25 cellular contexts compared by ENCODE assay signal in the genomic region with DNA sequence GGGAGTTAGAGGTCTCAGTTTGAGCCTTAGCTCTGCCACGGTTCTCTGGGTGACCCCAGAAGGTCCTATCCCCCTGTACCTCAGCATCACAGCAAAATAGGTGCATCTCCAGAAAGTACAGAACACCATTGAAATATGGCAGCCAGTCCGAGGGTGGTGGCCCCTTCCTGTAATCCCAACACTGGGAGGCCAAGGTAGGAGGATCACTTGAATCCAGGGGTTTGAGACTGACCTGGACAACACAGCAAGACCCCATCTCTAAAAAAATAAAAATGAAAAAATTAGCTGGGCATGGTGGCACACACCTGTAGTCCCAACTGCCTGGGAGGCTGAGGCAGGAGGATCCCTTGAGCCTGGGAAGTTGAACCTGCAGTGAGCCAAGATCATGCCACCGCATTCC. TPM values are rescaled to one million over a fixed set of nuclear protein-coding genes. Genes with fewer than 3 reads are reported as not detected.
"Had no signal": no experiment of that assay in that cellular context is flagged by ENCODE, and none has a peak within 500 bp of the region (broad histone marks: within the 10 kb centered on the region; RNA-seq: fewer than 3 reads in every experiment).

No MANE protein-coding gene starts in this region.

- H3K4me1 Mint-ChIP-seq: endodermal cell had no signal

- H3K79me2 ChIP-seq: parathyroid adenoma had no signal

- H3K27ac Mint-ChIP-seq: dendritic cell treated with granulocyte-macrophage colony-stimulating factor and Interleukin-4, amounts not matched to agents 40 ng/mL and 50 ng/mL, for 4 days; endodermal cell; natural killer cell; type B pancreatic cell had no signal

- H2AFZ ChIP-seq: parathyroid adenoma had no signal

- H3K9me3 ChIP-seq: colonic mucosa, gastrocnemius medialis, lower lobe of right lung, neutrophil, prostate gland, right atrium auricular region, sigmoid colon, testis, tibial artery had no signal

- H3K36me3 ChIP-seq: colonic mucosa, gastrocnemius medialis, lower lobe of right lung, neutrophil, prostate gland, right atrium auricular region, sigmoid colon, tibial artery had no signal

- DNase-seq: colonic mucosa; effector CD8-positive, alpha-beta T cell; foreskin fibroblast; gastrocnemius medialis; left ventricle myocardium superior; lower lobe of right lung; natural killer cell; sigmoid colon; stimulated activated CD4-positive, alpha-beta T cell treated with anti-CD3 and anti-CD28 coated beads, Interleukin-2, amount 100 ng/mL, for 24 hours; stimulated activated CD4-positive, alpha-beta T cell treated with anti-CD3 and anti-CD28 coated beads, Interleukin-4, amount 100 ng/mL, for 24 hours; stimulated activated naive CD8-positive, alpha-beta T cell treated with anti-CD3 and anti-CD28 coated beads, Interleukin-15, Interleukin-2, amounts not matched to agents 100 U/mL and 50 U/mL, for 24 hours; testis; tibial artery had no signal

- H3K9me3 Mint-ChIP-seq: dendritic cell treated with granulocyte-macrophage colony-stimulating factor and Interleukin-4, amounts not matched to agents 40 ng/mL and 50 ng/mL, for 4 days; endodermal cell; natural killer cell; stimulated activated memory B cell treated with anti-CD40 and anti-IgM and Interleukin-4, amounts not matched to agents 10 μg/mL and 1 μg/mL and 100 μg/mL, for 72 hours; type B pancreatic cell had no signal

- H3K4me3 Mint-ChIP-seq: dendritic cell treated with granulocyte-macrophage colony-stimulating factor and Interleukin-4, amounts not matched to agents 40 ng/mL and 50 ng/mL, for 4 days; endodermal cell; natural killer cell; type B pancreatic cell had no signal

- H3K4me1 ChIP-seq: colonic mucosa, parathyroid adenoma, prostate gland had no signal

- H3K4me3 ChIP-seq: colonic mucosa, gastrocnemius medialis, lower lobe of right lung, prostate gland, right atrium auricular region, sigmoid colon, testis, tibial artery had no signal

- H3K27me3 ChIP-seq: colonic mucosa, right atrium auricular region, sigmoid colon, testis had no signal

- FAIRE-seq: keratinocyte had no signal

- H3K9ac ChIP-seq: parathyroid adenoma had no signal

- H3K27ac ChIP-seq: colonic mucosa, epithelial cell of prostate, gastrocnemius medialis, lower lobe of right lung, neutrophil, parathyroid adenoma, prostate gland, right atrium auricular region, sigmoid colon, testis, tibial artery had no signal

- H3K36me3 Mint-ChIP-seq: natural killer cell, type B pancreatic cell had no signal

RNA-seq across cellular contexts. Expression of gene CRB2, which starts 7.0 kb away (rescaled TPM):
- total RNA-seq: esophagus mucosa, gastrocnemius medialis, lower lobe of right lung, mesenteric fat pad, natural killer cell had no signal
- polyA plus RNA-seq: keratinocyte had no signal
